21 cellular contexts compared by ENCODE assay signal in the genomic region with DNA sequence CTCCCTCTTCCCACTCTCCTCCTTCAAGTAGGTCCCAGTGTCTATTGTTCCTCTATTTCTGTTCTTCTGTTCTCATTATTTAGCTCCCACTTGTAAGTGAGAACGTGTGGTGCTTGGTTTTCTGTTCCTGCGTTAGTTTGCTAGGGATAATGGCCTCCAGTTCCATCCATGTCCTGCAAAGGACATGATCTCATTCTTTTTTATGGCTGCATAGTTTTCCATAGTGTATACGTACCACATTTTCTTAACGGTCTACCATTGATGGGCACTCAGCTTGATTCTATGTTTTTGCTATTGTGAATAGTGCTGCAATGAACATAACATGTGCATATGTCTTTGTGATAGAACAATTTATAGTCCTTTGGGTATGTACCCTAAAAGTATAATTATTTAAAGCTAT. TPM values are rescaled to one million over a fixed set of nuclear protein-coding genes. Genes with fewer than 3 reads are reported as not detected.
DNase-seq lines count a peak whose midpoint lies in the region; ATAC-seq, FAIRE-seq and TF ChIP-seq lines count a peak whose summit lies in the region.
"Had no signal": no experiment of that assay in that cellular context is flagged by ENCODE, and none has a peak within 500 bp of the region (broad histone marks: within the 10 kb centered on the region; RNA-seq: fewer than 3 reads in every experiment).

No MANE protein-coding gene starts in this region.

- H3K23ac ChIP-seq in IMR-90 (ENCODE audit: low read depth, low read length): no peak overlapping the region
- H3K23ac ChIP-seq in H1 (ENCODE audit: insufficient read length): no peak overlapping the region

- dilution Hi-C loops in IMR-90 (cut with HindIII; ENCODE audit: low sequenced_read_pairs, unreplicated experiment): no loop called here

- intact Hi-C loops in IMR-90 (cut with micrococcal nuclease): no loop called here
- intact Hi-C loops in spleen (cut with DNase I; ENCODE audit: low total_unique reads): no loop called here

- H3K4me2 ChIP-seq in SK-N-SH (no peak overlapping the region), IMR-90 (ENCODE audit: low read depth, low read length) (no peak overlapping the region), H1 (ENCODE audit: insufficient read depth in 1 of 2, low read depth in 2 of 2, low read length in 2 of 2) (no peak overlapping the region)
- H3K4me2 ChIP-seq: A549; BLaER1 treated with 17β-estradiol and CSF1 and Interleukin-3, amounts not matched to agents 10 nM and 100 nM had no signal

- H2BK5ac ChIP-seq in IMR-90 (ENCODE audit: low read depth, low read length, poor library complexity, severe bottlenecking) (no peak overlapping the region), H1 (ENCODE audit: low read depth, low read length) (no peak overlapping the region)

- peak overlapping the region; percentile 16; the same call in 1 of the 2 replicates for H4K91ac ChIP-seq in IMR-90 (ENCODE audit: insufficient read depth, low read depth, low read length)
- no peak overlapping the region for H4K91ac ChIP-seq in H1 (replicated peaks; ENCODE audit: insufficient read length, low read length)

- H3K79me2 ChIP-seq in SK-N-SH (ENCODE audit: insufficient read depth): peaks cover 14% of the 10 kb centered on the region; the same call in 1 of the 2 replicates
- no peaks in the 10 kb centered on the region for H3K79me2 ChIP-seq in H1 (ENCODE audit: control insufficient read depth in 1 of 2, insufficient read depth in 2 of 2, low read length in 2 of 2)

- no peak for TF ChIP-seq RAD21 in SK-N-SH (IDR thresholded peaks at IDR 0.05; ENCODE audit: low read length)
- no peak for TF ChIP-seq RAD21 in IMR-90 (IDR thresholded peaks at IDR 0.05; ENCODE audit: low read length)
- TF ChIP-seq RAD21 in H1 (IDR thresholded peaks at IDR 0.05 in 1 of 2, conservative IDR thresholded peaks at IDR 0.05 in 1 of 2; ENCODE audit: low read depth in 2 of 2, low read length in 2 of 2): no peak

- DNase-seq in SK-N-SH: no peak
- DNase-seq in IMR-90: no peak
- DNase-seq in H1 (ENCODE audit: low read depth in 1 of 2, low spot score in 2 of 2): no peak
- no peak for DNase-seq in tibial nerve (ENCODE audit: low spot score in 2 of 2)
- no peak for DNase-seq in spleen
- DNase-seq: AML-193; Caco-2; Calu3; CD4-positive, alpha-beta T cell; CD8-positive, alpha-beta T cell; DMS79 treated with DMSO at 0.1 percent for 48 hours; GF-D8 had no signal

- H2BK120ac ChIP-seq in IMR-90 (ENCODE audit: low read depth, low read length): no peak overlapping the region
- H2BK120ac ChIP-seq in H1 (replicated peaks; ENCODE audit: low read depth, low read length): no peak overlapping the region

- TF ChIP-seq EP300 in SK-N-SH (IDR thresholded peaks at IDR 0.05; ENCODE audit: borderline replicate concordance in 1 of 2, low read depth in 1 of 2, low read length in 1 of 2): no peak
- TF ChIP-seq EP300 in H1 (IDR thresholded peaks at IDR 0.05; ENCODE audit: borderline replicate concordance in 1 of 2, low read depth in 2 of 2, low read length in 2 of 2): no peak
- no peak for TF ChIP-seq EP300 in tibial nerve (IDR thresholded peaks at IDR 0.05)

- H3K56ac ChIP-seq in IMR-90 (ENCODE audit: extremely low read depth, insufficient read depth, low read length) (no peak overlapping the region), H1 (replicated peaks; ENCODE audit: insufficient read length, low read depth, low read length) (no peak overlapping the region)

- H3K27me3 ChIP-seq in SK-N-SH (ENCODE audit: insufficient read depth): no peaks in the 10 kb centered on the region
- no peaks in the 10 kb centered on the region for H3K27me3 ChIP-seq in IMR-90 (ENCODE audit: control insufficient read depth, insufficient read depth, low read length)
- no peaks in the 10 kb centered on the region for H3K27me3 ChIP-seq in H1 (replicated peaks in 1 of 4; ENCODE audit: control insufficient read depth in 3 of 4, extremely low read depth in 1 of 4, insufficient read depth in 3 of 4, low read length in 3 of 4)
- no peaks in the 10 kb centered on the region for H3K27me3 ChIP-seq in tibial nerve
- H3K27me3 ChIP-seq in spleen (replicated peaks in 1 of 7): no peaks in the 10 kb centered on the region
- H3K27me3 ChIP-seq: BLaER1 treated with 17β-estradiol and CSF1 and Interleukin-3, amounts not matched to agents 10 nM and 100 nM had no signal

- no peak for FAIRE-seq in H1 (lab: Jason Lieb, UNC)
- FAIRE-seq: A549, D721Med, GM12891, GM19239 had no signal

- peaks cover 0 to 10% of the 10 kb centered on the region in 2 experiments for H3K36me3 ChIP-seq in SK-N-SH (replicated peaks in 1 of 2; ENCODE audit: control insufficient read depth in 1 of 2, insufficient read depth in 2 of 2, low read length in 1 of 2)
- H3K36me3 ChIP-seq in IMR-90 (ENCODE audit: control insufficient read depth, insufficient read depth, low read length): no peaks in the 10 kb centered on the region; the same call in 1 of the 2 replicates
- peaks cover 0 to under 1% (median 0%) of the 10 kb centered on the region in 4 experiments; a peak in 1 of 8 replicates for H3K36me3 ChIP-seq in H1 (ENCODE audit: control insufficient read depth in 2 of 4, insufficient read depth in 4 of 4, low read length in 3 of 4)
- H3K36me3 ChIP-seq in tibial nerve: no peaks in the 10 kb centered on the region
- peaks cover 0 to 12% (median 0%) of the 10 kb centered on the region in 6 donors for H3K36me3 ChIP-seq in spleen

- no peak overlapping the region for H4K5ac ChIP-seq in IMR-90 (ENCODE audit: low read depth, low read length)
- no peak overlapping the region for H4K5ac ChIP-seq in H1 (ENCODE audit: insufficient read length, low read depth, low read length)

- H2BK12ac ChIP-seq in H1 (ENCODE audit: low read depth, low read length): no peak overlapping the region

- peaks cover 16% of the 10 kb centered on the region for H3F3A ChIP-seq in SK-N-SH (replicated peaks; ENCODE audit: insufficient read depth)

- no peak overlapping the region for H2AFZ ChIP-seq in SK-N-SH (ENCODE audit: low read depth)
- no peak overlapping the region for H2AFZ ChIP-seq in IMR-90 (replicated peaks; ENCODE audit: low read length, poor library complexity)
- H2AFZ ChIP-seq in H1 (ENCODE audit: low read length): no peak overlapping the region

- H3K27ac ChIP-seq in SK-N-SH (ENCODE audit: low read depth in 2 of 2, low read length in 1 of 2): no peak overlapping the region
- H3K27ac ChIP-seq in IMR-90 (ENCODE audit: insufficient read depth, low read length): no peak overlapping the region
- H3K27ac ChIP-seq in H1 (ENCODE audit: low read depth, low read length): no peak overlapping the region
- H3K27ac ChIP-seq in tibial nerve: no peak overlapping the region
- H3K27ac ChIP-seq in spleen: no peak overlapping the region
- H3K27ac ChIP-seq: 22Rv1; BLaER1 treated with 17β-estradiol and CSF1 and Interleukin-3, amounts not matched to agents 10 nM and 100 nM; C4-2B had no signal

- TF ChIP-seq CTCF in SK-N-SH (IDR thresholded peaks at IDR 0.05) (no peak), IMR-90 (conservative IDR thresholded peaks at IDR 0.05; ENCODE audit: low read depth, low read length) (no peak), H1 (IDR thresholded peaks at IDR 0.05; ENCODE audit: control extremely low read depth in 1 of 3, insufficient read depth in 1 of 3, low read depth in 1 of 3, low read length in 3 of 3) (no peak), tibial nerve (IDR thresholded peaks at IDR 0.05) (no peak), spleen (IDR thresholded peaks at IDR 0.05 in 8 of 11, conservative IDR thresholded peaks at IDR 0.05 in 3 of 11) (no peak)

- H3K9me2 ChIP-seq in SK-N-SH: no peaks in the 10 kb centered on the region

- TF ChIP-seq POLR2A in IMR-90 (IDR thresholded peaks at IDR 0.05; ENCODE audit: low read depth, low read length) (no peak), H1 (IDR thresholded peaks at IDR 0.05; ENCODE audit: control extremely low read depth in 1 of 2, low read depth in 2 of 2, low read length in 2 of 2) (no peak), tibial nerve (IDR thresholded peaks at IDR 0.05) (no peak), spleen (IDR thresholded peaks at IDR 0.05) (no peak)

- POLR2A ChIA-PET in SK-N-SH (lab: Yijun Ruan, JAX) (no interaction called here), IMR-90 (lab: Charles Lee; ENCODE audit: unreplicated experiment) (no interaction called here), H1 (lab: Charles Lee; ENCODE audit: partially characterized antibody) (interaction anchor here (0.7 to 1.6 kb wide), 2 partner anchors 10 to 26 kb away, joined by 4 to 5 read pairs; partner anchors contain the start of genes C2CD3 and PPME1)

- no TSS peak for BruUV-seq in IMR-90 (replicated peaks; lab: Mats Ljungman, UMichigan)

- CTCF ChIA-PET in SK-N-SH (lab: Yijun Ruan, JAX): interaction anchor here (1.2 to 1.5 kb wide), 2 partner anchors 9 to 181 kb away, joined by 3 to 5 read pairs; no protein-coding TSS in a partner anchor
- CTCF ChIA-PET in IMR-90 (lab: Yijun Ruan, JAX): interaction anchor here (0.8 to 1.2 kb wide), 2 partner anchors 9 to 10 kb away, joined by 3 read pairs; no protein-coding TSS in a partner anchor
- CTCF ChIA-PET in H1 (lab: Charles Lee; ENCODE audit: partially characterized antibody): interaction anchor here (1.8 kb wide), 1 partner anchor 26 kb away, joined by 5 read pairs; the partner anchor contains the start of genes C2CD3 and PPME1

- WGBS in SK-N-SH (ENCODE audit: low lambda C conversion rate): 99% methylated on average over 4 of the region's 4 CpGs
- WGBS in IMR-90 (ENCODE audit: extremely low coverage in 2 of 2, insufficient read length in 1 of 2), 2 experiments: no CpG with 5 or more reads among the region's 4 CpGs
- WGBS in H1 (ENCODE audit: extremely low coverage in 1 of 2, insufficient coverage in 1 of 2, insufficient read length in 1 of 2, insufficient replicate concordance in 2 of 2, low coverage in 1 of 2, low lambda C conversion rate in 2 of 2, missing lambda C conversion rate in 1 of 2), 2 experiments: 95% methylated on average over 4 of the region's 4 CpGs; no CpG with 5 or more reads in 1 of the 2 experiments
- WGBS in tibial nerve, 2 donors: 94 to 95% methylated on average over 4 of the region's 4 CpGs
- WGBS in spleen, 5 donors: 94 to 98% (median 95%) methylated on average over 4 of the region's 4 CpGs

- H3K79me1 ChIP-seq in IMR-90 (ENCODE audit: low read depth in 1 of 2, low read length in 2 of 2) (peaks cover 14 to 30% of the 10 kb centered on the region in 2 experiments; a peak in 3 of 4 replicates), H1 (ENCODE audit: low read depth, low read length) (no peaks in the 10 kb centered on the region; the same call in 1 of the 2 replicates)

- H3K4ac ChIP-seq in IMR-90 (ENCODE audit: low read depth, low read length) (no peak overlapping the region), H1 (replicated peaks; ENCODE audit: insufficient read length, low read depth, low read length) (no peak overlapping the region)

- no peaks in the 10 kb centered on the region for H3K9me3 ChIP-seq in SK-N-SH
- H3K9me3 ChIP-seq in IMR-90 (ENCODE audit: control insufficient read depth, insufficient read depth, low read length): no peaks in the 10 kb centered on the region; the same call in 1 of the 2 replicates
- H3K9me3 ChIP-seq in H1 (ENCODE audit: insufficient read depth in 2 of 2, low read depth in 1 of 2, low read length in 1 of 2): no peaks in the 10 kb centered on the region
- no peaks in the 10 kb centered on the region for H3K9me3 ChIP-seq in tibial nerve
- H3K9me3 ChIP-seq in spleen: no peaks in the 10 kb centered on the region
- H3K9me3 ChIP-seq: A549 had no signal

- no peak overlapping the region for H2AK9ac ChIP-seq in IMR-90 (replicated peaks; ENCODE audit: low read depth, low read length, poor library complexity)

- no peak overlapping the region for H2AK5ac ChIP-seq in IMR-90 (ENCODE audit: low read depth, low read length)
- H2AK5ac ChIP-seq in H1 (ENCODE audit: low read depth, low read length): no peak overlapping the region

- H3K14ac ChIP-seq in IMR-90 (replicated peaks; ENCODE audit: low read depth, low read length) (no peak overlapping the region), H1 (ENCODE audit: insufficient read length) (no peak overlapping the region)

- H3K23me2 ChIP-seq in H1 (ENCODE audit: low read depth, low read length): no peaks in the 10 kb centered on the region

- H3K9ac ChIP-seq in SK-N-SH: no peak overlapping the region
- H3K9ac ChIP-seq in IMR-90 (ENCODE audit: low read depth, low read length): no peak overlapping the region
- H3K9ac ChIP-seq in H1 (replicated peaks in 1 of 4; ENCODE audit: extremely low read depth in 1 of 4, low read depth in 3 of 4, low read length in 3 of 4): no peak overlapping the region
- H3K9ac ChIP-seq: BLaER1 treated with 17β-estradiol and CSF1 and Interleukin-3, amounts not matched to agents 10 nM and 100 nM had no signal

- in situ Hi-C loops in IMR-90 (cut with MboI; ENCODE audit: low sequenced_read_pairs): no loop called here

- no peak overlapping the region for H4K8ac ChIP-seq in IMR-90 (ENCODE audit: low read depth in 2 of 2, low read length in 2 of 2)
- no peak overlapping the region for H4K8ac ChIP-seq in H1 (ENCODE audit: extremely low read depth, insufficient read depth, low read length)

- ATAC-seq in SK-N-SH treated with all-trans-retinoic acid at 6 μM for 48 hours (no peak), IMR-90 (ENCODE audit: low read depth) (no peak), GM21717 (IDR thresholded peaks at IDR 0.05; ENCODE audit: unreplicated experiment) (no peak)
- ATAC-seq: A549; CD8-positive, alpha-beta T cell had no signal

- H3K18ac ChIP-seq in IMR-90 (ENCODE audit: low read depth, low read length) (no peak overlapping the region), H1 (ENCODE audit: extremely low read depth, low read length) (no peak overlapping the region)

- no peaks in the 10 kb centered on the region for H4K20me1 ChIP-seq in SK-N-SH (ENCODE audit: insufficient read depth)
- no peaks in the 10 kb centered on the region for H4K20me1 ChIP-seq in IMR-90 (ENCODE audit: insufficient read depth, low read length)
- H4K20me1 ChIP-seq in H1 (replicated peaks in 1 of 2; ENCODE audit: control insufficient read depth in 1 of 2, insufficient read depth in 2 of 2, low read length in 2 of 2): peaks cover 0 to 1% of the 10 kb centered on the region in 2 experiments
- H4K20me1 ChIP-seq: BLaER1 treated with 17β-estradiol and CSF1 and Interleukin-3, amounts not matched to agents 10 nM and 100 nM had no signal

- no peak overlapping the region; the same call in 1 of the 2 replicates for H2BK20ac ChIP-seq in IMR-90 (ENCODE audit: low read depth, low read length)
- no peak overlapping the region for H2BK20ac ChIP-seq in H1 (ENCODE audit: low read length)

- H3K9me1 ChIP-seq in IMR-90 (ENCODE audit: insufficient read depth, low read length): peaks cover 11% of the 10 kb centered on the region; the same call in 1 of the 2 replicates

- H2BK15ac ChIP-seq in IMR-90 (ENCODE audit: low read depth, low read length): no peak overlapping the region
- no peak overlapping the region for H2BK15ac ChIP-seq in H1 (ENCODE audit: low read length)

- H3K4me3 ChIP-seq in SK-N-SH (ENCODE audit: low read depth in 2 of 2, low read length in 1 of 2) (no peak overlapping the region), IMR-90 (ENCODE audit: insufficient read depth, low read depth, low read length) (no peak overlapping the region), H1 (ENCODE audit: extremely low read depth in 1 of 4, insufficient read depth in 2 of 4, low read depth in 3 of 4, low read length in 4 of 4) (no peak overlapping the region), tibial nerve (no peak overlapping the region), spleen (no peak overlapping the region)
- H3K4me3 ChIP-seq: A549; BLaER1 treated with 17β-estradiol and CSF1 and Interleukin-3, amounts not matched to agents 10 nM and 100 nM had no signal

- peaks cover 5 to 15% of the 10 kb centered on the region in 2 experiments; a peak in 3 of 4 replicates for H3K4me1 ChIP-seq in SK-N-SH (ENCODE audit: control insufficient read depth in 1 of 2, insufficient read depth in 2 of 2, low read depth in 1 of 2, low read length in 1 of 2)
- peaks cover 9% of the 10 kb centered on the region for H3K4me1 ChIP-seq in IMR-90 (ENCODE audit: control insufficient read depth, insufficient read depth, low read length)
- H3K4me1 ChIP-seq in H1 (replicated peaks in 1 of 4; ENCODE audit: control insufficient read depth in 3 of 4, insufficient read depth in 4 of 4, low read length in 3 of 4): peaks cover 0 to 12% (median 4%) of the 10 kb centered on the region in 4 experiments; a peak in 4 of 7 replicates
- H3K4me1 ChIP-seq in tibial nerve: peaks cover 0 to 26% (median 0%) of the 10 kb centered on the region in 4 donors
- H3K4me1 ChIP-seq in spleen: no peaks in the 10 kb centered on the region
- H3K4me1 ChIP-seq: BLaER1 treated with 17β-estradiol and CSF1 and Interleukin-3, amounts not matched to agents 10 nM and 100 nM had no signal

RNA-seq across cellular contexts. Expression of gene C2CD3, which starts 26.2 kb away (rescaled TPM):
- polyA plus RNA-seq in SK-N-SH (2012; rRNA removed): 7.0 and 9.9 TPM in 2 replicates
- 5.3 and 6.7 TPM in 2 replicates for polyA plus RNA-seq in SK-N-SH (2012; cell fraction: cytosol; rRNA removed)
- 22.3 and 23.4 TPM in 2 replicates for polyA plus RNA-seq in SK-N-SH (2012; cell fraction: nucleus; rRNA removed)
- 15.0 and 19.2 TPM in 2 replicates for total RNA-seq in IMR-90 (2012; rRNA removed)
- 11.1 and 11.4 TPM in 2 replicates for polyA plus RNA-seq in IMR-90 (2012; rRNA removed)
- polyA plus RNA-seq in IMR-90 (2012; cell fraction: cytosol; rRNA removed): 3.5 and 4.5 TPM in 2 replicates
- 12.9 and 16.6 TPM in 2 replicates for polyA plus RNA-seq in IMR-90 (2012; cell fraction: nucleus; rRNA removed; ENCODE audit: low replicate concordance)
- total RNA-seq in H1 (2021; fragmentation: NEBNext Ultra II Directional; extraction: Animal tissue kit (Norgen Biotek cat#: 25700)): 28.7 and 29.1 TPM in 2 replicates
- 10.3 and 11.0 TPM in 2 replicates for polyA plus RNA-seq in H1 (2011; rRNA removed)
- 10.8 TPM for polyA plus RNA-seq in H1 (2011; cell fraction: cytosol; rRNA removed)
- 19.2 TPM for polyA plus RNA-seq in H1 (2011; cell fraction: nucleus; rRNA removed)
- 13.3 to 20.5 TPM (median 18.6 TPM) in 4 replicates for polyA plus RNA-seq in H1 (2012, experiment 1 of 2)
- polyA plus RNA-seq in H1 (2012, experiment 2 of 2): 2.6 TPM
- 11.8 TPM for polyA plus RNA-seq in H1 (2013, experiment 1 of 2)
- polyA plus RNA-seq in H1 (2013, experiment 2 of 2): 9.9 TPM
- polyA minus RNA-seq in H1 (2011; rRNA and poly(A)+ RNA removed): 53.0 and 60.2 TPM in 2 replicates
- 23.8 TPM for polyA minus RNA-seq in H1 (2011; cell fraction: cytosol; rRNA and poly(A)+ RNA removed)
- polyA minus RNA-seq in H1 (2011; cell fraction: nucleus; rRNA and poly(A)+ RNA removed): 42.6 TPM
- 10 to 100 TPM; 28.2 to 46.9 (median 35.1) TPM for total RNA-seq in tibial nerve
- 10 to 100 TPM; 26.6 to 49.2 (median 38.0) TPM for total RNA-seq in spleen
- polyA plus RNA-seq in spleen: 10 to 100 TPM in 1 of 3 donors, 1 to 10 TPM in 2; 5.7 to 11.0 (median 7.4) TPM

RNA-seq across cellular contexts. Expression of gene PPME1, which starts 26.5 kb away (rescaled TPM):
- polyA plus RNA-seq in SK-N-SH (2012; rRNA removed) (107 and 109 TPM in 2 replicates), IMR-90 (2012; rRNA removed) (89.5 and 100 TPM in 2 replicates), H1 (2011; rRNA removed) (55.1 and 66.8 TPM in 2 replicates), spleen (10 to 100 TPM in 1 of 3 donors, 1 to 10 TPM in 2; 5.9 to 10.1 (median 7.9) TPM)
- polyA plus RNA-seq in SK-N-SH (2012; cell fraction: cytosol; rRNA removed): 63.2 and 79.8 TPM in 2 replicates
- polyA plus RNA-seq in SK-N-SH (2012; cell fraction: nucleus; rRNA removed): 91.8 and 122 TPM in 2 replicates
- total RNA-seq in IMR-90 (2012; rRNA removed) (38.9 and 42.3 TPM in 2 replicates), tibial nerve (10 to 100 TPM; 17.8 to 35.6 (median 26.5) TPM), spleen (10 to 100 TPM; 13.1 to 32.0 (median 23.7) TPM)
- 61.0 and 103 TPM in 2 replicates for polyA plus RNA-seq in IMR-90 (2012; cell fraction: cytosol; rRNA removed)
- polyA plus RNA-seq in IMR-90 (2012; cell fraction: nucleus; rRNA removed; ENCODE audit: low replicate concordance): 85.4 and 105 TPM in 2 replicates
- total RNA-seq in H1 (2021; fragmentation: NEBNext Ultra II Directional; extraction: Animal tissue kit (Norgen Biotek cat#: 25700)): 58.9 and 64.5 TPM in 2 replicates
- 46.8 TPM for polyA plus RNA-seq in H1 (2011; cell fraction: cytosol; rRNA removed)
- 86.4 TPM for polyA plus RNA-seq in H1 (2011; cell fraction: nucleus; rRNA removed)
- polyA plus RNA-seq in H1 (2012, experiment 1 of 2): 39.1 to 43.6 TPM (median 40.1 TPM) in 4 replicates
- 37.3 TPM for polyA plus RNA-seq in H1 (2012, experiment 2 of 2)
- 49.0 TPM for polyA plus RNA-seq in H1 (2013, experiment 1 of 2)
- polyA plus RNA-seq in H1 (2013, experiment 2 of 2): 53.0 TPM
- 42.5 and 56.3 TPM in 2 replicates for polyA minus RNA-seq in H1 (2011; rRNA and poly(A)+ RNA removed)
- polyA minus RNA-seq in H1 (2011; cell fraction: cytosol; rRNA and poly(A)+ RNA removed): 44.9 TPM
- polyA minus RNA-seq in H1 (2011; cell fraction: nucleus; rRNA and poly(A)+ RNA removed): 82.8 TPM
